26 cellular contexts compared by ENCODE assay signal in the genomic region with DNA sequence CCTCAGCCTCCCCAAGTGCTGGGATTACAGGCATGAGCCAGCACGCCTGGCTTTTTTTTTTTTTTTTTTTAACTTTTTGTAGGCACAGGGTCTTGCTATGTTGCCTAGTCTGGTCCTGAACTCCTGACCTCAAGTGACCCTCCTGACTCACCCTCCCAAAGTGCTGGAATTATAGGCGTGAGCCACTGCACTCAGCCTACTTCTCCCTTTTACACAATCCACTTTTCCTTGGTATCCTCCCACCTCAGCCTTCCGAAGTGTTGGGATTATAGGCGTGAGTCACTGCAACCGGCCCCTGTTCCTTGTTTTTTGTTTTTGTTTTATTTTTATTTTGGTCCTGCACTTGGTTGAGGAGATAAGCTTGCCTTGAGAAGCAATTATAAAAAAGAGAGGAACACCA.
DNase-seq lines count a peak whose midpoint lies in the region; ATAC-seq and TF ChIP-seq lines count a peak whose summit lies in the region.
"Had no signal": no experiment of that assay in that cellular context is flagged by ENCODE, and none has a peak within 500 bp of the region (broad histone marks: within the 10 kb centered on the region; RNA-seq: fewer than 3 reads in every experiment).

No MANE protein-coding gene starts in this region.

- H3K9me3 Mint-ChIP-seq in activated naive CD4-positive, alpha-beta T cell treated with anti-CD3 and anti-CD28 coated beads, Interleukin-2, amount 50 U/mL, for 24 hours: no peaks in the 10 kb centered on the region
- H3K9me3 Mint-ChIP-seq in activated naive CD4-positive, alpha-beta T cell treated with anti-CD3 and anti-CD28 coated beads, Interleukin-2, amount 50 U/mL, for 72 hours: no peaks in the 10 kb centered on the region
- no peaks in the 10 kb centered on the region for H3K9me3 Mint-ChIP-seq in central memory CD8-positive, alpha-beta T cell
- H3K9me3 Mint-ChIP-seq in mesothelial cell of epicardium: no peaks in the 10 kb centered on the region
- H3K9me3 Mint-ChIP-seq: memory B cell had no signal

- H3K4me1 ChIP-seq in mucosa of descending colon (ENCODE audit: low read depth): no peaks in the 10 kb centered on the region
- H3K4me1 ChIP-seq: adrenal gland, gastrocnemius medialis had no signal

- peak overlapping the region; percentile 56 for H3K4me3 Mint-ChIP-seq in activated naive CD4-positive, alpha-beta T cell treated with anti-CD3 and anti-CD28 coated beads, Interleukin-2, amount 50 U/mL, for 24 hours
- peak overlapping the region; percentile 25 for H3K4me3 Mint-ChIP-seq in central memory CD8-positive, alpha-beta T cell
- no peak overlapping the region for H3K4me3 Mint-ChIP-seq in mesothelial cell of epicardium
- H3K4me3 Mint-ChIP-seq: memory B cell, WTC11 had no signal

- no peaks in the 10 kb centered on the region for H3K36me3 Mint-ChIP-seq in activated naive CD4-positive, alpha-beta T cell treated with anti-CD3 and anti-CD28 coated beads, Interleukin-2, amount 50 U/mL, for 24 hours
- no peaks in the 10 kb centered on the region for H3K36me3 Mint-ChIP-seq in activated naive CD4-positive, alpha-beta T cell treated with anti-CD3 and anti-CD28 coated beads, Interleukin-2, amount 50 U/mL, for 72 hours
- H3K36me3 Mint-ChIP-seq in central memory CD8-positive, alpha-beta T cell (ENCODE audit: insufficient read depth): peaks cover 2% of the 10 kb centered on the region
- H3K36me3 Mint-ChIP-seq in mesothelial cell of epicardium: no peaks in the 10 kb centered on the region
- H3K36me3 Mint-ChIP-seq: memory B cell, WTC11 had no signal

- H3K4me1 Mint-ChIP-seq in activated naive CD4-positive, alpha-beta T cell treated with anti-CD3 and anti-CD28 coated beads, Interleukin-2, amount 50 U/mL, for 24 hours: peaks cover 16% of the 10 kb centered on the region
- H3K4me1 Mint-ChIP-seq in central memory CD8-positive, alpha-beta T cell: no peaks in the 10 kb centered on the region
- no peaks in the 10 kb centered on the region for H3K4me1 Mint-ChIP-seq in mesothelial cell of epicardium
- H3K4me1 Mint-ChIP-seq: memory B cell, WTC11 had no signal

- intact Hi-C loops in posterior vena cava (cut with DNase I) (loop anchor here in 1 of 2 donors (5.0 kb wide), 1 partner anchor 51 kb away; no protein-coding TSS in a partner anchor), mucosa of descending colon (cut with DNase I, micrococcal nuclease) (no loop called here)

- ATAC-seq in activated naive CD4-positive, alpha-beta T cell treated with anti-CD3 and anti-CD28 coated beads, Interleukin-2, amount 50 U/mL, for 72 hours: no peak
- no peak for ATAC-seq in central memory CD8-positive, alpha-beta T cell (replicated peaks; ENCODE audit: extremely low read depth, poor library complexity, severe bottlenecking)
- no peak for ATAC-seq in mucosa of descending colon
- ATAC-seq: esophagus mucosa, gastrocnemius medialis, WTC11 had no signal

- H3K27me3 Mint-ChIP-seq in activated naive CD4-positive, alpha-beta T cell treated with anti-CD3 and anti-CD28 coated beads, Interleukin-2, amount 50 U/mL, for 24 hours: no peaks in the 10 kb centered on the region
- H3K27me3 Mint-ChIP-seq in central memory CD8-positive, alpha-beta T cell: no peaks in the 10 kb centered on the region
- H3K27me3 Mint-ChIP-seq in mesothelial cell of epicardium (ENCODE audit: low read depth): no peaks in the 10 kb centered on the region

- no peak overlapping the region for H3K4me3 ChIP-seq in mucosa of descending colon
- H3K4me3 ChIP-seq: adrenal gland, gastrocnemius medialis, hepatocyte, SK-N-MC had no signal

- no peak for DNase-seq in activated naive CD4-positive, alpha-beta T cell treated with anti-CD3 and anti-CD28 coated beads, Interleukin-2, amount 50 U/mL, for 72 hours (ENCODE audit: low spot score in 2 of 2)
- DNase-seq in M059J (ENCODE audit: low read depth) (peak; percentile 44), posterior vena cava (ENCODE audit: low spot score) (peak; percentile 14), mesothelial cell of epicardium (ENCODE audit: low spot score in 2 of 2, unreplicated experiment in 2 of 2) (no peak), LoVo (ENCODE audit: low spot score) (no peak), mucosa of descending colon (no peak)
- no peak for DNase-seq in central memory CD8-positive, alpha-beta T cell (ENCODE audit: low spot score in 2 of 2)
- DNase-seq: activated CD4-positive, alpha-beta T cell treated with anti-CD3 and anti-CD28 coated beads, Interleukin-2, amount 50 U/mL, for 48 hours; activated effector memory CD4-positive, alpha-beta T cell treated with anti-CD3 and anti-CD28 coated beads, Interleukin-2, amount 50 U/mL, for 16 hours; adrenal gland; brain microvascular endothelial cell; gastrocnemius medialis; KG1; NCI-H1092 treated with DMSO at 0.1 percent for 48 hours; NCI-H2029 treated with DMSO at 0.1 percent for 48 hours; NCI-H2227 treated with DMSO at 0.1 percent for 48 hours; RPMI8226; stimulated activated CD4-positive, alpha-beta T cell treated with anti-CD3 and anti-CD28 coated beads, Interleukin-4, amount 100 ng/mL, for 24 hours; stimulated activated naive CD4-positive, alpha-beta T cell; T-helper 9 cell had no signal

- no peak overlapping the region for H3K27ac Mint-ChIP-seq in activated naive CD4-positive, alpha-beta T cell treated with anti-CD3 and anti-CD28 coated beads, Interleukin-2, amount 50 U/mL, for 24 hours
- no peak overlapping the region for H3K27ac Mint-ChIP-seq in activated naive CD4-positive, alpha-beta T cell treated with anti-CD3 and anti-CD28 coated beads, Interleukin-2, amount 50 U/mL, for 72 hours
- no peak overlapping the region for H3K27ac Mint-ChIP-seq in central memory CD8-positive, alpha-beta T cell (ENCODE audit: low read depth)
- no peak overlapping the region for H3K27ac Mint-ChIP-seq in mesothelial cell of epicardium
- H3K27ac Mint-ChIP-seq: memory B cell, WTC11 had no signal

- H3K9me3 ChIP-seq in mucosa of descending colon: no peaks in the 10 kb centered on the region
- H3K9me3 ChIP-seq: adrenal gland, gastrocnemius medialis had no signal

- no peak for TF ChIP-seq CTCF in mesothelial cell of epicardium (IDR thresholded peaks at IDR 0.05; ENCODE audit: unreplicated experiment)
- TF ChIP-seq CTCF in mucosa of descending colon (IDR thresholded peaks at IDR 0.05): no peak

- no peaks in the 10 kb centered on the region for H3K36me3 ChIP-seq in mucosa of descending colon (ENCODE audit: low read depth)
- H3K36me3 ChIP-seq: adrenal gland, brain microvascular endothelial cell, gastrocnemius medialis had no signal

Comparison
In these comparisons a context has a peak if more than half of its experiments do, and no peak if none do; other contexts are left out.
1. DNase-seq: peak in M059J (single experiment) and posterior vena cava (single experiment); none in activated naive CD4-positive, alpha-beta T cell treated with anti-CD3 and anti-CD28 coated beads, Interleukin-2, amount 50 U/mL, for 72 hours (0 of 2), central memory CD8-positive, alpha-beta T cell (0 of 2), mesothelial cell of epicardium (0 of 2), LoVo (single experiment) and mucosa of descending colon (0 of 3).